Comparison of ENCODE assay signal across 1 cellular context in genomic region chr11:72144807-72145565, GRCh38.
TF ChIP-seq lines count a peak whose summit lies in the region.

No MANE protein-coding gene starts in this region.

TF ChIP-seq in SK-N-SH, 30 proteins besides CTCF, POLR2A, EP300 and RAD21 (continued from another document):
- no peak for TF ChIP-seq JUND (IDR thresholded peaks at IDR 0.05)
- TF ChIP-seq TCF12 (IDR thresholded peaks at IDR 0.05): no peak
- TF ChIP-seq USF1 (IDR thresholded peaks at IDR 0.05; ENCODE audit: borderline replicate concordance, low read depth): no peak
- TF ChIP-seq TEAD4 (IDR thresholded peaks at IDR 0.05; ENCODE audit: borderline replicate concordance, insufficient read depth): 0 out of 2 replicates have a peak, but pooled peaks have one; percentile 19
- TF ChIP-seq MEF2A (IDR thresholded peaks at IDR 0.05; ENCODE audit: borderline replicate concordance, low read depth): no peak
